Comparison of ENCODE assay signal across 16 cellular contexts in the genomic region with DNA sequence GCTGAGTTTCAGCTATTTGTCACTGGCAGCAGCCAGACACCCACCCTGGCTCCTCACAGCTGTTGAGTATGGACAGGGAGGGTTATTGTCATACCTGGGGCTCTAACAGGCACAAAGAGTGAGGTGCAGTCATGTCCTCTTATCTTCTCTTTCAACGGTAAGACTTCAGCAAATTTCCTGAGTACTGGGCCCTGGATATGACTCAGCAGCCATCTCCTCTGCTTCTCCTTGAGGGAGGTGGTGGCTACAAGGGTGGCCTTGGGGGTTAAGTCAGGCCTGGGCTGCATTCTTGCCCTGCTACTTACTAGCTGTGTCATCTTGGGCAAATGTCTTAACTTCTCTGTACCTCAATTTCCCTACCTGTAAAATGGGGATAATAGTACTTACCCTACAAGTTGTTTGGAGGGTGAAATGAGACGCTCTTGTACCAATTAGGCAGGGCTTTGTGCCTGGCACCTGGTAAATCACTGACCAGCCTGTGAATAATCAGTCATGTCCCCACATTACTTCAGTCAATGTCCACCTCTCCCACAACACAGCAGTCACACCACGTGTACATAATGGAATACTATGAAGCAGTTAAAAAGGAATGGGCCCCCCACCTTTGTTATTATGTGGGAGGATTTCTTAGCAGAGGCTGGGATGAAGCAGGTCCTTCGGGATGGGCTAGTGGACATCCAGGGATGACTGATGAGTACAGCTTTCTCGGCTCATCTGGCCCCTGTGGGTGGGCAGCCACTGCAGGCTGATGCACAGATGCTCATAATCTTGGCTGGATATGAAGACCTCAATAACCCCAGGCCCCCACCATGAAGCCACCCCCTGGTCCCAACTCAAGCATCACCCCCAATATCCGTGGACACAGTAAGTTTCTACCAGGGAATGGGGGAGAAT.
A peak's percentile ranks its signal among the peaks of the same experiment; 100 is the strongest.
DNase-seq lines count a peak whose midpoint lies in the region; ATAC-seq and TF ChIP-seq lines count a peak whose summit lies in the region.
"Had no signal": no experiment of that assay in that cellular context is flagged by ENCODE, and none has a peak within 500 bp of the region (broad histone marks: within the 10 kb centered on the region; RNA-seq: fewer than 3 reads in every experiment).

No MANE protein-coding gene starts in this region.

- no peak for TF ChIP-seq POLR2A in esophagus squamous epithelium (IDR thresholded peaks at IDR 0.05)

- ATAC-seq in GM18858 (IDR thresholded peaks at IDR 0.05; ENCODE audit: unreplicated experiment) (no peak), psoas muscle (no peak)

- H3K4me1 Mint-ChIP-seq in osteocyte (ENCODE audit: unreplicated experiment), result peaks cover 47% of the 10 kb centered on the region
- H3K4me1 Mint-ChIP-seq: activated naive CD8-positive, alpha-beta T cell treated with anti-CD3 and anti-CD28 coated beads, Interleukin-2, amount 10 ng/mL, durations not matched to agents 7 days and 5 days had no signal

- no peaks in the 10 kb centered on the region for H3K27me3 ChIP-seq in esophagus squamous epithelium
- H3K27me3 ChIP-seq in psoas muscle (ENCODE audit: insufficient read depth in 3 of 3, low read length in 2 of 3), result no peaks in the 10 kb centered on the region

- H3K9me3 Mint-ChIP-seq in osteocyte (ENCODE audit: unreplicated experiment), result no peaks in the 10 kb centered on the region
- H3K9me3 Mint-ChIP-seq: activated naive CD8-positive, alpha-beta T cell treated with anti-CD3 and anti-CD28 coated beads, Interleukin-2, amount 10 ng/mL, durations not matched to agents 7 days and 5 days; nephron had no signal

- DNase-seq in EL, result peak; percentile 56
- DNase-seq in OCI-M1 (lab: John Stamatoyannopoulos, UW), result peak; percentile 35
- no peak for DNase-seq in esophagus squamous epithelium (lab: John Stamatoyannopoulos, UW)
- DNase-seq in osteocyte (ENCODE audit: extremely low spot score, unreplicated experiment), result no peak
- DNase-seq in psoas muscle, result no peak
- no peak for DNase-seq in activated T-cell treated with anti-CD3 and anti-CD28 coated beads for 4 hours
- DNase-seq: activated CD8-positive, alpha-beta memory T cell treated with anti-CD3 and anti-CD28 coated beads, Interleukin-2, amount 50 U/mL, for 48 hours; activated naive CD8-positive, alpha-beta T cell treated with anti-CD3 and anti-CD28 coated beads, Interleukin-2, amount 10 ng/mL, durations not matched to agents 7 days and 5 days; KBM-7; kidney glomerular epithelial cell; NCI-H187; NCI-H748 treated with DMSO at 0.1 percent for 48 hours; SIG-M5; small intestine had no signal

- WGBS in esophagus squamous epithelium, 2 donors, result 64 to 76% methylated on average over 3 to 5 of the region's 6 CpGs
- WGBS in psoas muscle, 3 donors, result 86 to 87% (median 87%) methylated on average over 6 of the region's 6 CpGs

- H3K4me3 Mint-ChIP-seq in osteocyte (ENCODE audit: unreplicated experiment), result no peak overlapping the region
- H3K4me3 Mint-ChIP-seq: activated naive CD8-positive, alpha-beta T cell treated with anti-CD3 and anti-CD28 coated beads, Interleukin-2, amount 10 ng/mL, durations not matched to agents 7 days and 5 days had no signal

- peaks cover 1% of the 10 kb centered on the region for H3K27me3 Mint-ChIP-seq in osteocyte (ENCODE audit: unreplicated experiment)
- H3K27me3 Mint-ChIP-seq: activated naive CD8-positive, alpha-beta T cell treated with anti-CD3 and anti-CD28 coated beads, Interleukin-2, amount 10 ng/mL, durations not matched to agents 7 days and 5 days had no signal

- intact Hi-C loops in esophagus squamous epithelium (cut with DNase I), result no loop called here
- intact Hi-C loops in psoas muscle (cut with DNase I), result no loop called here

- H3K4me1 ChIP-seq in esophagus squamous epithelium (peaks cover 0 to 31% (median 11%) of the 10 kb centered on the region in 3 donors), psoas muscle (peaks cover 10% of the 10 kb centered on the region)

- H3K4me3 ChIP-seq in esophagus squamous epithelium (no peak overlapping the region), psoas muscle (no peak overlapping the region)

- TF ChIP-seq CTCF in esophagus squamous epithelium (IDR thresholded peaks at IDR 0.05), result no peak
- TF ChIP-seq CTCF in osteocyte (IDR thresholded peaks at IDR 0.05), result no peak
- TF ChIP-seq CTCF in psoas muscle (IDR thresholded peaks at IDR 0.05), result no peak

- H3K36me3 Mint-ChIP-seq in osteocyte (ENCODE audit: unreplicated experiment), result no peaks in the 10 kb centered on the region
- H3K36me3 Mint-ChIP-seq: activated naive CD8-positive, alpha-beta T cell treated with anti-CD3 and anti-CD28 coated beads, Interleukin-2, amount 10 ng/mL, durations not matched to agents 7 days and 5 days had no signal

- H3K9me3 ChIP-seq in esophagus squamous epithelium, result no peaks in the 10 kb centered on the region
- H3K9me3 ChIP-seq in psoas muscle, result no peaks in the 10 kb centered on the region

- H3K27ac Mint-ChIP-seq in osteocyte (ENCODE audit: unreplicated experiment), result peak overlapping the region; percentile 79
- H3K27ac Mint-ChIP-seq: activated naive CD8-positive, alpha-beta T cell treated with anti-CD3 and anti-CD28 coated beads, Interleukin-2, amount 10 ng/mL, durations not matched to agents 7 days and 5 days had no signal

- H3K27ac ChIP-seq in esophagus squamous epithelium (peak overlapping the region in 3 of 4 donors; percentile 35 to 58 (median 42)), psoas muscle (no peak overlapping the region)

- H3K36me3 ChIP-seq in esophagus squamous epithelium, result no peaks in the 10 kb centered on the region
- H3K36me3 ChIP-seq in psoas muscle (ENCODE audit: insufficient read depth in 1 of 2, low read depth in 1 of 2), result no peaks in the 10 kb centered on the region

Comparison
In these comparisons a context has a peak if more than half of its experiments do, and no peak if none do; other contexts are left out.
1. DNase-seq: peak in EL (single experiment) and OCI-M1 (single experiment); none in esophagus squamous epithelium (single experiment), osteocyte (single experiment), psoas muscle (0 of 2) and activated T-cell treated with anti-CD3 and anti-CD28 coated beads for 4 hours (single experiment).